In the genomic region with DNA sequence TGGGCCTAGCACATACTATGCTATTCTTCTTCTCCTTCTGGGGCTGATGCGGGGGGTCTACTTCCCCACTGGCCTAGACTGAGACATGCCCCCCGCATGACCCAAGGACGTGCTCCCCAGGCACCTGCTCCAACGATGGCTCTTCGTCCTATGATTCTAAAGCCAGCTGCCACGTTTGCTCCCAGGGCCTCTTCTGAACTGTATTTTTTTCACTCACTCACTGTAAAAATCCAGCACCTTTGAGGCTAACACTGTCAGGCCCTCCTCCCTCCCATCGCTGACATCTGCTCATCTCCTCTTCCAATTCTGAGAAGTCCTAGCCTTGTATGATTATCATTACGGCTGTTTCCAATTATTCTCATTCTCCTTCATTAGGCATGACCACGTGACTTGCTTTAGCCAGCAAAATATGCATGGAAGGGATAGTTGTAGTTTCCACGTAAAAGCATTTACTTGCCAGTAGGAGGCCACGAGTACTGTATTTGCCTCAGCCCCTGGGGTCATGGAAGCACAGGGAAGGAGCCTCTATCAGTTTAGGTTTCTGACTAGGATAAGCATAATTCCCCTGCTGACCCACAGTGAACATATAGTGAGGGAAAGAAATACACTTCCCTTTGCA, we compare ENCODE assay signal across 1 cellular context.
TF ChIP-seq lines count a peak whose summit lies in the region.

No MANE protein-coding gene starts in this region.

TF ChIP-seq in IMR-90, 13 proteins besides CTCF, POLR2A, EP300 and RAD21:
- no peak for TF ChIP-seq CEBPB (IDR thresholded peaks at IDR 0.05; ENCODE audit: low read depth, low read length)
- no peak for TF ChIP-seq RCOR1 (IDR thresholded peaks at IDR 0.05; ENCODE audit: insufficient replicate concordance, low read length)
- no peak for TF ChIP-seq MAZ (IDR thresholded peaks at IDR 0.05; ENCODE audit: borderline replicate concordance, low read depth, low read length)
- TF ChIP-seq CHD1 (IDR thresholded peaks at IDR 0.05; ENCODE audit: low read depth, low read length), result no peak
- TF ChIP-seq, protein P1, sequence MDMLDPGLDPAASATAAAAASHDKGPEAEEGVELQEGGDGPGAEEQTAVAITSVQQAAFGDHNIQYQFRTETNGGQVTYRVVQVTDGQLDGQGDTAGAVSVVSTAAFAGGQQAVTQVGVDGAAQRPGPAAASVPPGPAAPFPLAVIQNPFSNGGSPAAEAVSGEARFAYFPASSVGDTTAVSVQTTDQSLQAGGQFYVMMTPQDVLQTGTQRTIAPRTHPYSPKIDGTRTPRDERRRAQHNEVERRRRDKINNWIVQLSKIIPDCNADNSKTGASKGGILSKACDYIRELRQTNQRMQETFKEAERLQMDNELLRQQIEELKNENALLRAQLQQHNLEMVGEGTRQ (IDR thresholded peaks at IDR 0.05; ENCODE audit: low read depth, low read length), result no peak
- no peak for TF ChIP-seq SMC3 (IDR thresholded peaks at IDR 0.05; ENCODE audit: low read depth, low read length)
- TF ChIP-seq MXI1 (IDR thresholded peaks at IDR 0.05; ENCODE audit: borderline replicate concordance, low read depth, low read length), result no peak
- TF ChIP-seq FOS (IDR thresholded peaks at IDR 0.05; ENCODE audit: low read depth, low read length), result no peak
- no peak for TF ChIP-seq NFE2L2 (IDR thresholded peaks at IDR 0.05; ENCODE audit: low read depth, low read length)
- no peak for TF ChIP-seq RFX5 (IDR thresholded peaks at IDR 0.05; ENCODE audit: low read depth, low read length)
- TF ChIP-seq BHLHE40 (IDR thresholded peaks at IDR 0.05; ENCODE audit: low read depth, low read length), result no peak
- TF ChIP-seq, protein P2, sequence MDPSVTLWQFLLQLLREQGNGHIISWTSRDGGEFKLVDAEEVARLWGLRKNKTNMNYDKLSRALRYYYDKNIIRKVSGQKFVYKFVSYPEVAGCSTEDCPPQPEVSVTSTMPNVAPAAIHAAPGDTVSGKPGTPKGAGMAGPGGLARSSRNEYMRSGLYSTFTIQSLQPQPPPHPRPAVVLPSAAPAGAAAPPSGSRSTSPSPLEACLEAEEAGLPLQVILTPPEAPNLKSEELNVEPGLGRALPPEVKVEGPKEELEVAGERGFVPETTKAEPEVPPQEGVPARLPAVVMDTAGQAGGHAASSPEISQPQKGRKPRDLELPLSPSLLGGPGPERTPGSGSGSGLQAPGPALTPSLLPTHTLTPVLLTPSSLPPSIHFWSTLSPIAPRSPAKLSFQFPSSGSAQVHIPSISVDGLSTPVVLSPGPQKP (IDR thresholded peaks at IDR 0.05; ENCODE audit: borderline replicate concordance, low read depth, low read length), result no peak
- TF ChIP-seq MAFK (IDR thresholded peaks at IDR 0.05; ENCODE audit: low read depth, low read length), result no peak
TF ChIP-seq in IMR-90: peak in this region for 0.
